In the genomic region with DNA sequence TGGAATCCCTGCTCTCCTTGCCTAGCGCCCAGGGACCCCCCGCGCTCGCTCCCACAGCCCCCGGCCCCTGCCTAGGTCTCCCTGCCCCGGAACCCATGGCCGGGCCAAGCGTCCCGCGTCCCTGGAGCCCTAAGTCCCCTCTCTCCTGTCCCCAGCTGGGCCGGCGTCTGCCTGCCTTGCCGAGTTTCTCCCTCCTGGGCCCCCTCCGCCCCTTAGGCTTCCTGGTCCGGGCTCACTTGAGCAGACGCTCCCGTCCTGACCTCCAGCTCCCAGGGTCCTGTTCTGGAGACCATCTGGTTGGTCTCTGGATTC, we compare ENCODE assay signal across 7 cellular contexts. TPM values are rescaled to one million over a fixed set of nuclear protein-coding genes. Genes with fewer than 3 reads are reported as not detected.
DNase-seq lines count a peak whose midpoint lies in the region; ATAC-seq, FAIRE-seq and TF ChIP-seq lines count a peak whose summit lies in the region.

No MANE protein-coding gene starts in this region.

- H2AFZ ChIP-seq in OCI-LY3 (ENCODE audit: low read depth, low read length) (no peak overlapping the region), endothelial cell of umbilical vein (ENCODE audit: low read depth, low read length) (no peak overlapping the region)

- FAIRE-seq in endothelial cell of umbilical vein (lab: Jason Lieb, UNC), result no peak
- no peak for FAIRE-seq in D721Med (lab: Jason Lieb, UNC)

- no peak for TF ChIP-seq EP300 in ovary (IDR thresholded peaks at IDR 0.05)

- H3K27me3 ChIP-seq in OCI-LY3 (ENCODE audit: low read depth, low read length) (no peaks in the 10 kb centered on the region), endothelial cell of umbilical vein (ENCODE audit: control insufficient read depth in 2 of 2, insufficient read depth in 2 of 2, low read length in 2 of 2) (no peaks in the 10 kb centered on the region), ovary (no peaks in the 10 kb centered on the region)

- TF ChIP-seq CTCF in OCI-LY3 (IDR thresholded peaks at IDR 0.05; ENCODE audit: low read depth, low read length) (no peak), endothelial cell of umbilical vein (IDR thresholded peaks at IDR 0.05; ENCODE audit: extremely low read depth in 1 of 2, insufficient read depth in 1 of 2, low read depth in 1 of 2, low read length in 2 of 2) (no peak), ovary (IDR thresholded peaks at IDR 0.05) (no peak), D721Med (IDR thresholded peaks at IDR 0.05; ENCODE audit: insufficient read depth, missing control alignments) (no peak)

- H3K79me2 ChIP-seq in OCI-LY3 (ENCODE audit: low read length) (peaks cover 56% of the 10 kb centered on the region), endothelial cell of umbilical vein (ENCODE audit: control insufficient read depth, insufficient read depth, low read length) (peaks cover 55% of the 10 kb centered on the region)

- intact Hi-C loops in endothelial cell of umbilical vein (cut with micrococcal nuclease), result no loop called here
- intact Hi-C loops in ovary (cut with DNase I), result no loop called here

- BruUV-seq in endothelial cell of umbilical vein (replicated peaks; lab: Mats Ljungman, UMichigan), result no TSS peak

- ATAC-seq in GM21447 (IDR thresholded peaks at IDR 0.05; ENCODE audit: unreplicated experiment), result peak; percentile 5
- ATAC-seq in GM21717 (IDR thresholded peaks at IDR 0.05; ENCODE audit: unreplicated experiment), result no peak

- DNase-seq in endothelial cell of umbilical vein (ENCODE audit: low read depth, low spot score) (peak; percentile 14), ovary (peak in 3 of 5 donors; percentile 37 to 62 (median 58)), D721Med (ENCODE audit: insufficient read length, low spot score) (no peak)
- no peak for DNase-seq in stimulated activated CD4-positive, alpha-beta T cell treated with anti-CD3 and anti-CD28 coated beads, Interleukin-4, amount 100 ng/mL, for 4 hours

- WGBS in ovary, 3 donors, result 0 to 3% (median 0%) methylated on average over 9 to 17 of the region's 17 CpGs

- H3K4me3 ChIP-seq in OCI-LY3 (ENCODE audit: low read length) (peak overlapping the region; percentile 96), endothelial cell of umbilical vein (replicated peaks in 1 of 3; ENCODE audit: insufficient read depth in 1 of 3, low read depth in 1 of 3, low read length in 3 of 3) (peak overlapping the region; percentile 62 to 82 (median 72)), ovary (peak overlapping the region; percentile 87)

- CTCF ChIA-PET in endothelial cell of umbilical vein (lab: Charles Lee), result interaction anchor here (1.0 to 2.0 kb wide), 2 partner anchors 25 to 57 kb away, joined by 4 to 7 read pairs; no protein-coding TSS in a partner anchor

- H3K4me2 ChIP-seq in OCI-LY3 (ENCODE audit: low read length), result peak overlapping the region; percentile 99
- H3K4me2 ChIP-seq in endothelial cell of umbilical vein (ENCODE audit: insufficient read depth, low read length), result peak overlapping the region; percentile 65

- H3K4me1 ChIP-seq in OCI-LY3 (ENCODE audit: low read length), result peaks cover 17% of the 10 kb centered on the region
- H3K4me1 ChIP-seq in endothelial cell of umbilical vein (ENCODE audit: control insufficient read depth, extremely low read depth, insufficient read depth, low read length), result peaks cover 12% of the 10 kb centered on the region
- peaks cover 11% of the 10 kb centered on the region for H3K4me1 ChIP-seq in ovary (ENCODE audit: insufficient read depth)

- H3K9me1 ChIP-seq in endothelial cell of umbilical vein (replicated peaks; ENCODE audit: control insufficient read depth, extremely low read depth, insufficient read depth, low read length), result no peaks in the 10 kb centered on the region

- H3K27ac ChIP-seq in OCI-LY3 (ENCODE audit: low read length) (peak overlapping the region; percentile 7), endothelial cell of umbilical vein (ENCODE audit: insufficient read depth, low read depth, low read length) (peak overlapping the region; percentile 36), ovary (no peak overlapping the region)

- peaks cover 14% of the 10 kb centered on the region for H3K36me3 ChIP-seq in OCI-LY3 (replicated peaks; ENCODE audit: low read depth, low read length)
- H3K36me3 ChIP-seq in endothelial cell of umbilical vein (ENCODE audit: control insufficient read depth in 2 of 2, extremely low read depth in 1 of 2, insufficient read depth in 2 of 2, low read length in 2 of 2), result no peaks in the 10 kb centered on the region
- H3K36me3 ChIP-seq in ovary, result no peaks in the 10 kb centered on the region

- H4K20me1 ChIP-seq in OCI-LY3 (ENCODE audit: insufficient read depth, low read length) (peaks cover 48% of the 10 kb centered on the region), endothelial cell of umbilical vein (replicated peaks; ENCODE audit: control insufficient read depth, extremely low read depth, insufficient read depth, low read length) (no peaks in the 10 kb centered on the region)

- H3K9ac ChIP-seq in OCI-LY3 (ENCODE audit: low read length), result peak overlapping the region; percentile 88
- H3K9ac ChIP-seq in endothelial cell of umbilical vein (replicated peaks; ENCODE audit: extremely low read depth, insufficient read depth, low read length), result peak overlapping the region; percentile 75

- H3K9me3 ChIP-seq in OCI-LY3 (ENCODE audit: insufficient read depth, low read length) (no peaks in the 10 kb centered on the region), endothelial cell of umbilical vein (replicated peaks; ENCODE audit: control insufficient read depth, insufficient read depth, low read length) (no peaks in the 10 kb centered on the region), ovary (no peaks in the 10 kb centered on the region)

- TF ChIP-seq POLR2A in endothelial cell of umbilical vein (IDR thresholded peaks at IDR 0.05; ENCODE audit: low read depth, low read length) (no peak), ovary (IDR thresholded peaks at IDR 0.05) (no peak)

- POLR2A ChIA-PET in endothelial cell of umbilical vein (lab: Charles Lee), result no interaction called here

- dilution Hi-C loops in endothelial cell of umbilical vein (cut with MboI; ENCODE audit: extremely low pct_ligation_motif_present, low sequenced_read_pairs), result no loop called here

TF ChIP-seq in endothelial cell of umbilical vein, 7 proteins besides CTCF, POLR2A, EP300 and RAD21 (continues in another document):
- TF ChIP-seq EZH2 (IDR thresholded peaks at IDR 0.05; ENCODE audit: borderline replicate concordance, low read depth, low read length, severe bottlenecking) (no peak), JUN (IDR thresholded peaks at IDR 0.05; ENCODE audit: borderline replicate concordance, insufficient read depth, insufficient read length, low read depth) (no peak), FOS (IDR thresholded peaks at IDR 0.05; ENCODE audit: borderline replicate concordance, insufficient read depth, low read length) (no peak), POLR2AphosphoS5 (IDR thresholded peaks at IDR 0.05; ENCODE audit: insufficient read depth, low read depth, low read length) (no peak), MYC (IDR thresholded peaks at IDR 0.05; ENCODE audit: low read depth, low read length) (no peak), GATA2 (IDR thresholded peaks at IDR 0.05; ENCODE audit: insufficient read depth, insufficient read length, low read depth, low read length) (no peak)

RNA-seq across cellular contexts. Expression of a gene that starts 0.6 kb away (rescaled TPM):
- total RNA-seq in endothelial cell of umbilical vein (96.2 and 102 TPM in 2 replicates), ovary (10 to 100 TPM; 11.4 to 43.6 (median 25.2) TPM)
- polyA plus RNA-seq in endothelial cell of umbilical vein (97.2 and 112 TPM in 2 replicates), ovary (10 to 100 TPM in 1 of 2 donors, 1 to 10 TPM in 1; 5.3 to 22.1 TPM)
- polyA plus RNA-seq in endothelial cell of umbilical vein (2011; cell fraction: cytosol; rRNA removed), result 77.5 and 84.8 TPM in 2 replicates
- 82.4 and 84.4 TPM in 2 replicates for polyA plus RNA-seq in endothelial cell of umbilical vein (2011; cell fraction: nucleus; rRNA removed)
- 75.5 and 90.0 TPM in 2 replicates for polyA plus RNA-seq in endothelial cell of umbilical vein (2012)
- 56.1 and 74.5 TPM in 2 replicates for polyA minus RNA-seq in endothelial cell of umbilical vein
- polyA minus RNA-seq in endothelial cell of umbilical vein (2011; cell fraction: cytosol; rRNA and poly(A)+ RNA removed), result 76.5 TPM
- 23.5 and 29.3 TPM in 2 replicates for polyA minus RNA-seq in endothelial cell of umbilical vein (2011; cell fraction: nucleus; rRNA and poly(A)+ RNA removed)

RNA-seq across cellular contexts. Expression of a gene that starts 7.8 kb away (rescaled TPM):
- 1.7 and 2.2 TPM in 2 replicates for total RNA-seq in endothelial cell of umbilical vein
- 2.5 and 2.8 TPM in 2 replicates for polyA plus RNA-seq in endothelial cell of umbilical vein
- polyA plus RNA-seq in endothelial cell of umbilical vein (2011; cell fraction: cytosol; rRNA removed), result 0.76 and 0.97 TPM in 2 replicates
- 0.12 and 0.25 TPM in 2 replicates for polyA plus RNA-seq in endothelial cell of umbilical vein (2011; cell fraction: nucleus; rRNA removed)
- 0.39 and 0.86 TPM in 2 replicates for polyA plus RNA-seq in endothelial cell of umbilical vein (2012)
- polyA minus RNA-seq in endothelial cell of umbilical vein, result 0.91 and 1.1 TPM in 2 replicates
- polyA minus RNA-seq in endothelial cell of umbilical vein (2011; cell fraction: cytosol; rRNA and poly(A)+ RNA removed), result not detected
- 1.6 TPM in 1 of 2 replicates, not detected in the other for polyA minus RNA-seq in endothelial cell of umbilical vein (2011; cell fraction: nucleus; rRNA and poly(A)+ RNA removed)
- total RNA-seq in ovary, result 1 to 10 TPM in 1 of 7 donors, under 1 TPM in 5, not detected in 1; 0.20 to 1.1 (median 0.49) TPM
- polyA plus RNA-seq in ovary, result 1 to 10 TPM in 1 of 2 donors, not detected in 1; 1.0 TPM

RNA-seq across cellular contexts. Expression of a gene that starts 38.1 kb away (rescaled TPM):
- total RNA-seq in endothelial cell of umbilical vein (not detected in 2 replicates), ovary (1 to 10 TPM; 1.3 to 6.4 (median 4.4) TPM)
- polyA plus RNA-seq in endothelial cell of umbilical vein (not detected in 2 replicates), ovary (1 to 10 TPM; 2.4 to 2.8 TPM)
- not detected in 2 replicates for polyA plus RNA-seq in endothelial cell of umbilical vein (2011; cell fraction: cytosol; rRNA removed)
- 0.06 TPM in 1 of 2 replicates, not detected in the other for polyA plus RNA-seq in endothelial cell of umbilical vein (2011; cell fraction: nucleus; rRNA removed)
- not detected in 2 replicates for polyA plus RNA-seq in endothelial cell of umbilical vein (2012)
- not detected in 2 replicates for polyA minus RNA-seq in endothelial cell of umbilical vein
- polyA minus RNA-seq in endothelial cell of umbilical vein (2011; cell fraction: cytosol; rRNA and poly(A)+ RNA removed), result not detected
- polyA minus RNA-seq in endothelial cell of umbilical vein (2011; cell fraction: nucleus; rRNA and poly(A)+ RNA removed), result not detected in 2 replicates

RNA-seq across cellular contexts. Expression of a gene that starts 50.5 kb away (rescaled TPM):
- total RNA-seq in endothelial cell of umbilical vein (not detected in 2 replicates), ovary (1 to 10 TPM; 1.2 to 4.8 (median 1.4) TPM)
- polyA plus RNA-seq in endothelial cell of umbilical vein (0.10 and 0.17 TPM in 2 replicates), ovary (1 to 10 TPM; 1.2 to 1.9 TPM)
- polyA plus RNA-seq in endothelial cell of umbilical vein (2011; cell fraction: cytosol; rRNA removed), result 0.15 and 0.20 TPM in 2 replicates
- polyA plus RNA-seq in endothelial cell of umbilical vein (2011; cell fraction: nucleus; rRNA removed), result 0.25 and 0.36 TPM in 2 replicates
- polyA plus RNA-seq in endothelial cell of umbilical vein (2012), result 0.20 and 0.24 TPM in 2 replicates
- not detected in 2 replicates for polyA minus RNA-seq in endothelial cell of umbilical vein
- 0.92 TPM for polyA minus RNA-seq in endothelial cell of umbilical vein (2011; cell fraction: cytosol; rRNA and poly(A)+ RNA removed)
- 0.34 and 0.48 TPM in 2 replicates for polyA minus RNA-seq in endothelial cell of umbilical vein (2011; cell fraction: nucleus; rRNA and poly(A)+ RNA removed)

Comparison
In these comparisons a context has a peak if more than half of its experiments do, and no peak if none do; other contexts are left out.
1. H3K27ac ChIP-seq: peak in OCI-LY3 (single experiment) and endothelial cell of umbilical vein (single experiment); none in ovary (0 of 2).
2. DNase-seq: peak in endothelial cell of umbilical vein (single experiment) and ovary (3 of 5); none in D721Med (single experiment) and stimulated activated CD4-positive, alpha-beta T cell treated with anti-CD3 and anti-CD28 coated beads, Interleukin-4, amount 100 ng/mL, for 4 hours (0 of 2).
3. Peak in every context shown above with its lines, with median percentiles within 50 percentile points of each other: H3K4me3 ChIP-seq.